ENCODE assay signal across 9 cellular contexts in genomic region chr7:100896743-100897051, GRCh38. TPM values are rescaled to one million over a fixed set of nuclear protein-coding genes. Genes with fewer than 3 reads are reported as not detected.
A peak's percentile ranks its signal among the peaks of the same experiment; 100 is the strongest.
DNase-seq lines count a peak whose midpoint lies in the region; ATAC-seq lines count a peak whose summit lies in the region.
"Had no signal": no experiment of that assay in that cellular context is flagged by ENCODE, and none has a peak within 500 bp of the region (broad histone marks: within the 10 kb centered on the region; RNA-seq: fewer than 3 reads in every experiment).

No MANE protein-coding gene starts in this region.

- H2BK5ac ChIP-seq in neuronal stem cell (ENCODE audit: low read length) = no peak overlapping the region

- H4K8ac ChIP-seq in neuronal stem cell (ENCODE audit: low read depth, low read length) = no peak overlapping the region

- no peak overlapping the region for H3K27ac ChIP-seq in ACC112 (ENCODE audit: low read depth, low read length)
- no peak overlapping the region for H3K27ac ChIP-seq in HUES6 (ENCODE audit: low read depth, low read length)
- H3K27ac ChIP-seq in esophagus (ENCODE audit: low read depth in 2 of 2, low read length in 1 of 2) = no peak overlapping the region
- H3K27ac ChIP-seq in neuronal stem cell (replicated peaks; ENCODE audit: low read length) = no peak overlapping the region

- H2BK15ac ChIP-seq in neuronal stem cell (ENCODE audit: low read length) = no peak overlapping the region

- DNase-seq in neuronal stem cell (ENCODE audit: low spot score) (no peak), NCI-H69 (lab: John Stamatoyannopoulos, UW) (no peak), NCI-H2107 (lab: John Stamatoyannopoulos, UW) (no peak)
- DNase-seq in activated CD4-positive, alpha-beta T cell treated with anti-CD3 and anti-CD28 coated beads, Interleukin-2, amount 50 U/mL, for 1 hour = no peak
- DNase-seq: DMS153 had no signal

- H3K27me3 ChIP-seq in ACC112 (ENCODE audit: insufficient read depth, low read length) = peaks cover 27% of the 10 kb centered on the region
- H3K27me3 ChIP-seq in HUES6 (ENCODE audit: control insufficient read depth, insufficient read depth, low read length) = peaks cover 22% of the 10 kb centered on the region
- H3K27me3 ChIP-seq in esophagus (ENCODE audit: control insufficient read depth in 1 of 2, insufficient read depth in 2 of 2, low read length in 2 of 2) = peaks cover 0 to 16% of the 10 kb centered on the region in 2 donors
- H3K27me3 ChIP-seq in neuronal stem cell (ENCODE audit: control insufficient read depth in 3 of 3, insufficient read depth in 3 of 3, low read depth in 1 of 3, low read length in 3 of 3) = peaks cover 15 to 26% (median 21%) of the 10 kb centered on the region in 3 experiments

- 1 to 2% methylated on average over 14 to 45 of the region's 45 CpGs for WGBS in esophagus, 2 donors
- WGBS in neuronal stem cell (ENCODE audit: extremely low coverage in 2 of 2, insufficient read length in 2 of 2, insufficient replicate concordance in 1 of 2), 2 donors = no CpG with 5 or more reads among the region's 45 CpGs

- H3K23ac ChIP-seq in neuronal stem cell (ENCODE audit: low read depth, low read length, poor library complexity) = no peak overlapping the region

- H3K4ac ChIP-seq in neuronal stem cell (ENCODE audit: low read length) = no peak overlapping the region

- H4K91ac ChIP-seq in neuronal stem cell (ENCODE audit: low read depth, low read length, poor library complexity) = no peak overlapping the region

- H3K36me3 ChIP-seq in ACC112 (ENCODE audit: insufficient read depth, low read length) = no peaks in the 10 kb centered on the region
- peaks cover 5% of the 10 kb centered on the region; the same call in 1 of the 2 replicates for H3K36me3 ChIP-seq in HUES6 (ENCODE audit: control insufficient read depth, insufficient read depth, low read length)
- H3K36me3 ChIP-seq in esophagus (ENCODE audit: control insufficient read depth in 2 of 2, insufficient read depth in 2 of 2, low read length in 1 of 2) = no peaks in the 10 kb centered on the region
- no peaks in the 10 kb centered on the region for H3K36me3 ChIP-seq in neuronal stem cell (replicated peaks in 1 of 2; ENCODE audit: control insufficient read depth in 2 of 2, insufficient read depth in 2 of 2, low read length in 2 of 2)

- H3K4me3 ChIP-seq in ACC112 (ENCODE audit: low read depth, low read length) = 0 out of 2 replicates have a peak overlapping the region, but pooled peaks have one; percentile 4
- H3K4me3 ChIP-seq in HUES6 (ENCODE audit: low read depth, low read length) = peak overlapping the region; percentile 61
- peak overlapping the region; percentile 27 to 48 for H3K4me3 ChIP-seq in esophagus (ENCODE audit: low read depth in 1 of 2, low read length in 2 of 2)
- H3K4me3 ChIP-seq in neuronal stem cell (ENCODE audit: low read length in 2 of 2) = peak overlapping the region; percentile 33 to 76

- no peaks in the 10 kb centered on the region for H3K79me2 ChIP-seq in ACC112 (ENCODE audit: control insufficient read depth, insufficient read depth, low read length, unreplicated experiment)

- H3K9ac ChIP-seq in HUES6 (ENCODE audit: low read length) (no peak overlapping the region), neuronal stem cell (ENCODE audit: low read depth, low read length, poor library complexity) (peak overlapping the region; percentile 60)

- H3K4me2 ChIP-seq in neuronal stem cell (ENCODE audit: insufficient read depth, low read length, poor library complexity, severe bottlenecking) = peak overlapping the region; percentile 83

- H2AFZ ChIP-seq in ACC112 (ENCODE audit: low read length, unreplicated experiment) = no peak overlapping the region
- H2AFZ ChIP-seq in neuronal stem cell (ENCODE audit: low read length) = peak overlapping the region; percentile 84

- H2BK120ac ChIP-seq in neuronal stem cell (ENCODE audit: low read depth, low read length) = no peak overlapping the region

- H3K9me3 ChIP-seq in HUES6 (ENCODE audit: control insufficient read depth, insufficient read depth, low read depth, low read length) (no peaks in the 10 kb centered on the region), esophagus (ENCODE audit: control insufficient read depth in 2 of 2, insufficient read depth in 1 of 2, low read depth in 1 of 2, low read length in 1 of 2) (peaks cover 2 to 3% of the 10 kb centered on the region in 2 donors), neuronal stem cell (replicated peaks in 1 of 2; ENCODE audit: control insufficient read depth in 2 of 2, insufficient read depth in 1 of 2, low read depth in 1 of 2, low read length in 2 of 2) (no peaks in the 10 kb centered on the region)

- H3K4me1 ChIP-seq in ACC112 (ENCODE audit: control insufficient read depth, insufficient read depth, low read length, unreplicated experiment) (peaks cover 4% of the 10 kb centered on the region), HUES6 (ENCODE audit: control insufficient read depth, insufficient read depth, low read length) (peaks cover 21% of the 10 kb centered on the region), esophagus (ENCODE audit: control insufficient read depth in 2 of 2, insufficient read depth in 2 of 2, low read length in 1 of 2) (peaks cover 6 to 15% of the 10 kb centered on the region in 2 donors), neuronal stem cell (ENCODE audit: control insufficient read depth in 2 of 2, insufficient read depth in 1 of 2, low read depth in 1 of 2, low read length in 2 of 2) (peaks cover 17 to 21% of the 10 kb centered on the region in 2 donors)

- ATAC-seq in GM18907 (IDR thresholded peaks at IDR 0.05; ENCODE audit: unreplicated experiment) = no peak

- H2BK12ac ChIP-seq in neuronal stem cell (ENCODE audit: low read length) = no peak overlapping the region

- peak overlapping the region; percentile 1 for H2AK5ac ChIP-seq in neuronal stem cell (ENCODE audit: low read depth, low read length)

- no peak overlapping the region for H3K14ac ChIP-seq in neuronal stem cell (ENCODE audit: low read length)

- no peaks in the 10 kb centered on the region for H3K79me1 ChIP-seq in neuronal stem cell (ENCODE audit: low read depth, low read length)

- H3K18ac ChIP-seq in neuronal stem cell (ENCODE audit: low read length) = peak overlapping the region; percentile 33

RNA-seq across cellular contexts. Expression of gene ACHE, which starts 1.0 kb away (rescaled TPM):
- polyA plus RNA-seq in esophagus = 1 to 10 TPM in 1 of 2 donors, under 1 TPM in 1; 0.52 to 1.4 TPM
- polyA plus RNA-seq in neuronal stem cell (2013, experiment 1 of 2) = 2.0 TPM
- 2.0 TPM for polyA plus RNA-seq in neuronal stem cell (2013, experiment 2 of 2)

RNA-seq across cellular contexts. Expression of gene UFSP1, which starts 7.2 kb away (rescaled TPM):
- 1 to 10 TPM; 3.8 to 3.9 TPM for polyA plus RNA-seq in esophagus
- polyA plus RNA-seq in neuronal stem cell (2013, experiment 1 of 2) = 1.1 TPM
- 1.0 TPM for polyA plus RNA-seq in neuronal stem cell (2013, experiment 2 of 2)

RNA-seq across cellular contexts. Expression of gene SRRT, which starts 21.8 kb away (rescaled TPM):
- 100 to 1,000 TPM in 1 of 2 donors, 10 to 100 TPM in 1; 70.7 to 105 TPM for polyA plus RNA-seq in esophagus
- 97.6 TPM for polyA plus RNA-seq in neuronal stem cell (2013, experiment 1 of 2)
- polyA plus RNA-seq in neuronal stem cell (2013, experiment 2 of 2) = 99.4 TPM

RNA-seq across cellular contexts. Expression of gene TRIP6, which starts 29.5 kb away (rescaled TPM):
- 10 to 100 TPM; 39.4 to 75.0 TPM for polyA plus RNA-seq in esophagus
- 34.6 TPM for polyA plus RNA-seq in neuronal stem cell (2013, experiment 1 of 2)
- 35.8 TPM for polyA plus RNA-seq in neuronal stem cell (2013, experiment 2 of 2)

RNA-seq across cellular contexts. Expression of gene SLC12A9, which starts 44.2 kb away (rescaled TPM):
- 10 to 100 TPM; 13.8 to 23.0 TPM for polyA plus RNA-seq in esophagus
- polyA plus RNA-seq in neuronal stem cell (2013, experiment 1 of 2) = 11.0 TPM
- 9.5 TPM for polyA plus RNA-seq in neuronal stem cell (2013, experiment 2 of 2)

Comparison
In these comparisons a context has a peak if more than half of its experiments do, and no peak if none do; other contexts are left out.
1. H3K4me3 ChIP-seq: peak in every context shown above with its lines; median percentile 61 in HUES6; 54 in neuronal stem cell; 38 in esophagus; 4 in ACC112.